15 cellular contexts compared by ENCODE assay signal in the genomic region with DNA sequence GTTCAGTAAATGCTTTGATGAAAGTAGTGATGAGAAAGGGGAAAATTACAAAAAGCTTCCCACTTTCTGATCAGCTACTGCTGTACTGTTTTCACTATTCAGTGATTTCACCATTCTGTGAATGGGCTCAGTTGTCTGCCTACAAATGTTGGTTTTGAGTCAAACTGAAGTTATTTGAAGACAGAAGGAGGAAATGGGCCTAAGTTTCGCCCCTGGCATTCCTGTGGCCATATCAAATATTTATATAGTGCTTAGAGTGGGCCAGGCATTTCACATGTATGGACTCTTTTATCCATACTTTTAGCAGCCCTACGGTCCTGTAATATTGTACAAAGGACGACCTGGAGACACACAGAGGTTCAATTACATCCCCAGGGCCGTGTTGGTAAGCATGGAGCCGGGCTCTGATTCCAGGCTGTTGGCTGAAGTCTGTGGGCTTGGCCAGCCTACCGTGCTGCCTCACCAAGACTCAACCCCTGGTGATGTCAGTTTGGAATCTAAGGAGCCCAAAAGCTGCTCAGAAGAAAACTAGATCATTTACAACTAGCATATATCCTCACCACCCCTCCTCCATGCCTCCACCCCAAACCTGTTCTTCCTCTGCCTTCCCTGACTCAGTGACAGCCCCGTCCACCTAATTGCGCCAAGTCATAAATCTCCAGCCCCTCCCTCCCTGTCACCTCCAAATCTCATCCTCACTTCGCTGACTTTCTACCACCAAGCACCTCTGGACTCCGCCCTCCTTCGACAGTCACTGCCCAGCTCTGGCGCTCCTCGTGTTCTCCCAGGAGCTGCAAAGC. TPM values are rescaled to one million over a fixed set of nuclear protein-coding genes. Genes with fewer than 3 reads are reported as not detected.
DNase-seq lines count a peak whose midpoint lies in the region; ATAC-seq and TF ChIP-seq lines count a peak whose summit lies in the region.
"Had no signal": no experiment of that assay in that cellular context is flagged by ENCODE, and none has a peak within 500 bp of the region (broad histone marks: within the 10 kb centered on the region; RNA-seq: fewer than 3 reads in every experiment).

No MANE protein-coding gene starts in this region.

- peaks cover 3% of the 10 kb centered on the region for H3K36me3 Mint-ChIP-seq in endodermal cell (ENCODE audit: low read depth)

- H3K27ac Mint-ChIP-seq in endodermal cell = no peak overlapping the region
- H3K27ac Mint-ChIP-seq: activated B cell treated with CpG ODN at 0.5 μM for 24 hours; activated naive CD4-positive, alpha-beta T cell treated with anti-CD3 and anti-CD28 coated beads for 36 hours; CD8-positive, alpha-beta memory T cell had no signal

- DNase-seq in EH (ENCODE audit: low read depth) = peak; percentile 86
- peak; percentile 8 for DNase-seq in NCI-H510A treated with DMSO at 0.1 percent for 48 hours (lab: John Stamatoyannopoulos, UW)
- DNase-seq in endodermal cell = peak; percentile 62
- DNase-seq in mucosa of descending colon = no peak
- no peak for DNase-seq in dermis blood vessel endothelial cell
- DNase-seq in activated naive CD4-positive, alpha-beta T cell treated with Interleukin-2 at 50 U/mL for 16 hours = no peak
- no peak for DNase-seq in SKM-1 treated with dmso at 0.1 percent for 144 hours (lab: John Stamatoyannopoulos, UW; ENCODE audit: unreplicated experiment)
- DNase-seq: activated B cell treated with CpG ODN at 0.5 μM for 24 hours; activated naive CD4-positive, alpha-beta T cell treated with anti-CD3 and anti-CD28 coated beads for 36 hours; CD8-positive, alpha-beta memory T cell; midbrain; sigmoid colon; stimulated activated CD8-positive, alpha-beta memory T cell treated with anti-CD3 and anti-CD28 coated beads, Interleukin-4, amount 100 ng/mL, for 48 hours had no signal

- 86 to 90% methylated on average over 5 to 13 of the region's 13 CpGs for WGBS in endodermal cell (ENCODE audit: insufficient coverage in 1 of 2, insufficient read length in 1 of 2), 2 experiments

- H3K4me3 Mint-ChIP-seq in endodermal cell = no peak overlapping the region
- H3K4me3 Mint-ChIP-seq: activated B cell treated with CpG ODN at 0.5 μM for 24 hours; activated naive CD4-positive, alpha-beta T cell treated with anti-CD3 and anti-CD28 coated beads for 36 hours; CD8-positive, alpha-beta memory T cell had no signal

- peaks cover 20% of the 10 kb centered on the region for H3K4me1 Mint-ChIP-seq in endodermal cell
- H3K4me1 Mint-ChIP-seq: activated B cell treated with CpG ODN at 0.5 μM for 24 hours; CD8-positive, alpha-beta memory T cell had no signal

- no peak overlapping the region for H3K27ac ChIP-seq in endodermal cell (ENCODE audit: low read depth, low read length)
- H3K27ac ChIP-seq: gastroesophageal sphincter, sigmoid colon had no signal

- ATAC-seq in mucosa of descending colon (peak; percentile 11), HG02610 (IDR thresholded peaks at IDR 0.05; ENCODE audit: unreplicated experiment) (no peak)
- ATAC-seq: gastroesophageal sphincter had no signal

- intact Hi-C loops in mucosa of descending colon (cut with DNase I, micrococcal nuclease) = no loop called here

- H3K9me3 ChIP-seq in endodermal cell (ENCODE audit: control insufficient read depth, low read length) = no peaks in the 10 kb centered on the region
- no peaks in the 10 kb centered on the region for H3K9me3 ChIP-seq in mucosa of descending colon
- H3K9me3 ChIP-seq: gastroesophageal sphincter, sigmoid colon had no signal

- H3K27me3 ChIP-seq in endodermal cell (ENCODE audit: control insufficient read depth, insufficient read depth, low read length, poor library complexity, severe bottlenecking) = no peaks in the 10 kb centered on the region

- H3K4me1 ChIP-seq in endodermal cell (ENCODE audit: control insufficient read depth, insufficient read depth, low read length) (peaks cover 12% of the 10 kb centered on the region), mucosa of descending colon (ENCODE audit: low read depth) (peaks cover 5% of the 10 kb centered on the region)
- H3K4me1 ChIP-seq: gastroesophageal sphincter, sigmoid colon had no signal

- H3K36me3 ChIP-seq in endodermal cell (ENCODE audit: control insufficient read depth, insufficient read depth, low read length) = peaks cover 6% of the 10 kb centered on the region
- H3K36me3 ChIP-seq in mucosa of descending colon (ENCODE audit: low read depth) = no peaks in the 10 kb centered on the region
- H3K36me3 ChIP-seq: gastroesophageal sphincter, sigmoid colon had no signal

- peaks cover 16% of the 10 kb centered on the region for H3K27me3 Mint-ChIP-seq in endodermal cell (ENCODE audit: insufficient read depth)

- no peaks in the 10 kb centered on the region for H3K9me3 Mint-ChIP-seq in endodermal cell
- H3K9me3 Mint-ChIP-seq: activated B cell treated with CpG ODN at 0.5 μM for 24 hours; activated naive CD4-positive, alpha-beta T cell treated with anti-CD3 and anti-CD28 coated beads for 36 hours; CD8-positive, alpha-beta memory T cell had no signal

- no peak for TF ChIP-seq CTCF in endodermal cell (conservative IDR thresholded peaks at IDR 0.05)
- no peak for TF ChIP-seq CTCF in mucosa of descending colon (IDR thresholded peaks at IDR 0.05)

- no peak overlapping the region for H3K9ac ChIP-seq in endodermal cell (ENCODE audit: extremely low read depth, low read length, poor library complexity, severe bottlenecking)

- H3K4me3 ChIP-seq in endodermal cell (ENCODE audit: low read length) (no peak overlapping the region), mucosa of descending colon (no peak overlapping the region)
- H3K4me3 ChIP-seq: gastroesophageal sphincter, sigmoid colon had no signal

RNA-seq across cellular contexts. Expression of gene GRHL1, which starts 10.1 kb away (rescaled TPM):
- total RNA-seq in endodermal cell = 1 to 10 TPM; 2.7 to 2.9 TPM
- polyA plus RNA-seq in endodermal cell (2013, experiment 1 of 2) = 2.5 TPM
- polyA plus RNA-seq in endodermal cell (2013, experiment 2 of 2) = 2.2 TPM
- 1 to 10 TPM in 2 of 3 donors, under 1 TPM in 1; 0.41 to 2.0 (median 1.9) TPM for total RNA-seq in mucosa of descending colon
- total RNA-seq in dermis blood vessel endothelial cell = 0.37 and 0.85 TPM in 2 replicates

Comparison
In these comparisons a context has a peak if more than half of its experiments do, and no peak if none do; other contexts are left out.
1. DNase-seq: peak in EH (single experiment), NCI-H510A treated with DMSO at 0.1 percent for 48 hours (single experiment) and endodermal cell (single experiment); none in mucosa of descending colon (0 of 3), dermis blood vessel endothelial cell (single experiment), activated naive CD4-positive, alpha-beta T cell treated with Interleukin-2 at 50 U/mL for 16 hours (single experiment) and SKM-1 treated with dmso at 0.1 percent for 144 hours (single experiment).